In genomic region chr3:75502171-75502570, GRCh38 we compare ENCODE assay signal across 7 cellular contexts.
DNase-seq lines count a peak whose midpoint lies in the region; TF ChIP-seq lines count a peak whose summit lies in the region.
"Not testable (repeated sequence)": the region's sequence is repeated elsewhere in the genome, so short reads cannot be mapped to it uniquely, and the experiment has no call there.

No MANE protein-coding gene starts in this region.

- 82% methylated on average over 9 of the region's 9 CpGs for WGBS in esophagus muscularis mucosa
- WGBS in mesenchymal stem cell, result 58% methylated on average over 9 of the region's 9 CpGs

- intact Hi-C loops in PC-9 (cut with micrococcal nuclease; ENCODE audit: unreplicated experiment); esophagus muscularis mucosa (cut with DNase I): not testable (repeated sequence)

- peak overlapping the region; percentile 36; the same call in 1 of the 2 replicates for H3K4me3 ChIP-seq in PC-9
- not testable (repeated sequence) for H3K4me3 ChIP-seq in esophagus muscularis mucosa; mesenchymal stem cell (ENCODE audit: insufficient read depth in 1 of 2, low read depth in 1 of 2, low read length in 2 of 2)
- peak overlapping the region in 1 of 3 donors; percentile 68 for H3K4me3 ChIP-seq in skeletal muscle tissue (ENCODE audit: low read length in 3 of 3)

- peak overlapping the region; percentile 61 for H3K4me2 ChIP-seq in PC-9
- H3K4me2 ChIP-seq in mesenchymal stem cell (ENCODE audit: low read length, poor library complexity, severe bottlenecking), result not testable (repeated sequence)

- H3K79me1 ChIP-seq in mesenchymal stem cell (replicated peaks; ENCODE audit: low read length, poor library complexity, severe bottlenecking), result not testable (repeated sequence)

- DNase-seq in Daoy (ENCODE audit: low read depth), result peak; percentile 6
- not testable (repeated sequence) for DNase-seq in PC-9
- DNase-seq in esophagus muscularis mucosa (ENCODE audit: extremely low spot score), result peak; percentile 8
- peak; percentile 55 for DNase-seq in mesenchymal stem cell
- peak; percentile 1 for DNase-seq in myocyte (ENCODE audit: low read depth)

- H3K4me1 ChIP-seq in PC-9 (replicated peaks; ENCODE audit: insufficient read depth); esophagus muscularis mucosa; mesenchymal stem cell (ENCODE audit: control insufficient read depth, insufficient read depth, low read depth, low read length); skeletal muscle tissue (ENCODE audit: control insufficient read depth in 3 of 3, insufficient read depth in 3 of 3, low read length in 3 of 3): not testable (repeated sequence)

- not testable (repeated sequence) for H3K36me3 ChIP-seq in PC-9 (ENCODE audit: low read depth); esophagus muscularis mucosa; mesenchymal stem cell (ENCODE audit: control insufficient read depth in 1 of 2, insufficient read depth in 2 of 2, low read depth in 1 of 2, low read length in 2 of 2); skeletal muscle tissue (ENCODE audit: control insufficient read depth in 3 of 3, insufficient read depth in 3 of 3, low read length in 3 of 3)

- H3K4me1 Mint-ChIP-seq in brain, result peaks cover 22% of the 10 kb centered on the region

- H3K27me3 ChIP-seq in PC-9 (ENCODE audit: insufficient read depth, low read depth); esophagus muscularis mucosa; mesenchymal stem cell (ENCODE audit: control insufficient read depth in 1 of 2, insufficient read depth in 1 of 2, low read length in 2 of 2); skeletal muscle tissue (ENCODE audit: control insufficient read depth in 3 of 3, insufficient read depth in 3 of 3, low read length in 3 of 3): not testable (repeated sequence)

- not testable (repeated sequence) for H4K8ac ChIP-seq in mesenchymal stem cell (ENCODE audit: low read length)

- not testable (repeated sequence) for H3K9me3 ChIP-seq in PC-9 (ENCODE audit: insufficient read depth, low read depth); esophagus muscularis mucosa; mesenchymal stem cell (ENCODE audit: control insufficient read depth, low read length); skeletal muscle tissue (ENCODE audit: control insufficient read depth in 3 of 3, low read length in 3 of 3)

- H3K36me3 Mint-ChIP-seq in brain, result not testable (repeated sequence)

- not testable (repeated sequence) for H2AK5ac ChIP-seq in mesenchymal stem cell (ENCODE audit: low read length, severe bottlenecking)

- peak overlapping the region in 1 of 2 experiments; percentile 54 for H3K18ac ChIP-seq in mesenchymal stem cell (ENCODE audit: low read depth in 1 of 2, low read length in 2 of 2)

- BruUV-seq in PC-9 (replicated peaks; lab: Mats Ljungman, UMichigan), result not testable (repeated sequence)

- H2BK12ac ChIP-seq in mesenchymal stem cell (ENCODE audit: low read length in 2 of 2), result not testable (repeated sequence)

- not testable (repeated sequence) for H3K9me3 Mint-ChIP-seq in brain

- peak overlapping the region in 3 of 5 experiments; percentile 31 to 91 (median 56) for H3K27ac Mint-ChIP-seq in brain

- not testable (repeated sequence) for H3F3A ChIP-seq in PC-9 (ENCODE audit: insufficient read depth, low read depth)

- H2BK5ac ChIP-seq in mesenchymal stem cell (ENCODE audit: low read depth, low read length, poor library complexity, severe bottlenecking), result not testable (repeated sequence)

- not testable (repeated sequence) for H3K4ac ChIP-seq in mesenchymal stem cell (ENCODE audit: low read depth in 1 of 2, low read length in 2 of 2)

- H3K27ac ChIP-seq in PC-9; esophagus muscularis mucosa (replicated peaks in 1 of 4); mesenchymal stem cell (ENCODE audit: low read length, poor library complexity, severe bottlenecking): not testable (repeated sequence)
- peak overlapping the region; percentile 60 for H3K27ac ChIP-seq in skeletal muscle tissue (ENCODE audit: low read depth, low read length)

- not testable (repeated sequence) for H3K9me2 ChIP-seq in PC-9 (ENCODE audit: insufficient read depth)

- H4K91ac ChIP-seq in mesenchymal stem cell (ENCODE audit: low read length), result not testable (repeated sequence)

- H3K14ac ChIP-seq in mesenchymal stem cell (ENCODE audit: low read length in 2 of 2), result not testable (repeated sequence)

- H2BK15ac ChIP-seq in mesenchymal stem cell (ENCODE audit: low read depth, poor library complexity, severe bottlenecking), result not testable (repeated sequence)

- TF ChIP-seq EP300 in esophagus muscularis mucosa (IDR thresholded peaks at IDR 0.05), result not testable (repeated sequence)

- H2AFZ ChIP-seq in PC-9; mesenchymal stem cell (ENCODE audit: low read depth, low read length): not testable (repeated sequence)

- not testable (repeated sequence) for H3K9ac ChIP-seq in mesenchymal stem cell (ENCODE audit: low read length)
- H3K9ac ChIP-seq in skeletal muscle tissue (ENCODE audit: low read depth in 1 of 3, low read length in 3 of 3), result peak overlapping the region in 1 of 3 donors; percentile 47

- TF ChIP-seq CTCF in PC-9 (conservative IDR thresholded peaks at IDR 0.05); brain (conservative IDR thresholded peaks at IDR 0.05); esophagus muscularis mucosa (IDR thresholded peaks at IDR 0.05): not testable (repeated sequence)

- H4K20me1 ChIP-seq in PC-9 (ENCODE audit: insufficient read depth), result not testable (repeated sequence)

- TF ChIP-seq POLR2A in esophagus muscularis mucosa (IDR thresholded peaks at IDR 0.05; ENCODE audit: low read depth), result not testable (repeated sequence)

- not testable (repeated sequence) for H3K23ac ChIP-seq in mesenchymal stem cell (ENCODE audit: low read length in 2 of 2)

- H3K27me3 Mint-ChIP-seq in brain, result not testable (repeated sequence)

- POLR2A ChIA-PET in PC-9 (lab: Charles Lee; ENCODE audit: unreplicated experiment), result not testable (repeated sequence)

- H3K4me3 Mint-ChIP-seq in brain, result peak overlapping the region in 1 of 5 experiments; percentile 75

- not testable (repeated sequence) for H2BK120ac ChIP-seq in mesenchymal stem cell (ENCODE audit: low read depth, low read length)

- CTCF ChIA-PET in PC-9 (lab: Charles Lee), result not testable (repeated sequence)

- not testable (repeated sequence) for H3K79me2 ChIP-seq in PC-9 (ENCODE audit: low read depth)
